In the genomic region with DNA sequence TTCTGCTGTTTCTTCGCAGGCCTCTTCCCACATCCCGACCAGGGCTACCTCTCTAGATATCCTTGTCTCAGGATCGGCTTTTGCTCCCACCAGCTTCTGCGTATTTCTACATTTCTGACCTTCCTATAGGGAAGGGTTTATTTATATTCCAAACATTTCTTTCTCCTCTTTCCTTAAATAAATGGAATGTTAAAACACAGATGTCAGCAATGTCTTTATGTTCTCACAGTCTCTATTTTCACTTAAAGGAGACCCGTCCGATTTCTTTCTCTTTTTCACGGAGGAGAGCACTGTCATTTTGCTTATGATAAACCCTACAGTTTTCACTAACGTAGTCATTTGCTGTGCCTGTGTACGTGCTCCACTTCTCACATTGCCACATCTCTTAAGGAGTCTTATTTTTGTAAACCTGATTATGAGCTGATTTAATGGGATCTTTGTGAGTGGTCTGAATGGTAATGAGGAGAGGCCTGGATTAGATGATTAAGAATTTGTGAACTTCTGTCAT, we compare ENCODE assay signal across 8 cellular contexts. TPM values are rescaled to one million over a fixed set of nuclear protein-coding genes. Genes with fewer than 3 reads are reported as not detected.
DNase-seq lines count a peak whose midpoint lies in the region; ATAC-seq and TF ChIP-seq lines count a peak whose summit lies in the region.

No MANE protein-coding gene starts in this region.

- no peaks in the 10 kb centered on the region for H3K36me3 ChIP-seq in testis (ENCODE audit: low read depth, missing control alignments)

- intact Hi-C loops in testis (cut with DNase I; ENCODE audit: low total_unique reads) = no loop called here

- no peaks in the 10 kb centered on the region for H3K9me3 ChIP-seq in testis

- 2 to 3% methylated on average over 9 of the region's 9 CpGs for WGBS in testis, 2 donors

- peak; percentile 3 for ATAC-seq in HG03175 (IDR thresholded peaks at IDR 0.05; ENCODE audit: unreplicated experiment)

- peak overlapping the region in 1 of 2 donors; percentile 69 for H3K27ac ChIP-seq in testis

- no peak for TF ChIP-seq POLR2A in testis (IDR thresholded peaks at IDR 0.05)

- H3K4me3 Mint-ChIP-seq in activated CD4-positive, alpha-beta memory T cell treated with anti-CD3 and anti-CD28 coated beads, Interleukin-2, amount 10 ng/mL, durations not matched to agents 7 days and 5 days = peak overlapping the region; percentile 90
- peak overlapping the region; percentile 89 to 93 (median 92) for H3K4me3 Mint-ChIP-seq in immature natural killer cell

- DNase-seq in EH (ENCODE audit: low read depth) = peak; percentile 21
- no peak for DNase-seq in activated CD4-positive, alpha-beta memory T cell treated with anti-CD3 and anti-CD28 coated beads, Interleukin-2, amount 10 ng/mL, durations not matched to agents 7 days and 5 days
- no peak for DNase-seq in immature natural killer cell
- DNase-seq in testis = no peak
- no peak for DNase-seq in NCI-H526 treated with DMSO at 0.1 percent for 48 hours (lab: John Stamatoyannopoulos, UW)
- DNase-seq in NK-92 treated with Interleukin-12 subunit alpha and Interleukin-12 subunit beta, amount 100 ng/mL, for 24 hours (lab: John Stamatoyannopoulos, UW) = no peak
- DNase-seq in NCI-H187 treated with DMSO at 0.1 percent for 48 hours (lab: John Stamatoyannopoulos, UW) = no peak

- H3K4me1 Mint-ChIP-seq in activated CD4-positive, alpha-beta memory T cell treated with anti-CD3 and anti-CD28 coated beads, Interleukin-2, amount 10 ng/mL, durations not matched to agents 7 days and 5 days = peaks cover 40% of the 10 kb centered on the region
- peaks cover 31 to 47% of the 10 kb centered on the region in 2 donors for H3K4me1 Mint-ChIP-seq in immature natural killer cell

- no peak for TF ChIP-seq CTCF in testis (IDR thresholded peaks at IDR 0.05)

- peaks cover 48% of the 10 kb centered on the region for H3K9me3 Mint-ChIP-seq in activated CD4-positive, alpha-beta memory T cell treated with anti-CD3 and anti-CD28 coated beads, Interleukin-2, amount 10 ng/mL, durations not matched to agents 7 days and 5 days
- H3K9me3 Mint-ChIP-seq in immature natural killer cell = peaks cover 0 to 4% (median 1%) of the 10 kb centered on the region in 6 donors

- H3K36me3 Mint-ChIP-seq in activated CD4-positive, alpha-beta memory T cell treated with anti-CD3 and anti-CD28 coated beads, Interleukin-2, amount 10 ng/mL, durations not matched to agents 7 days and 5 days (ENCODE audit: low read depth) = peaks cover 81% of the 10 kb centered on the region
- peaks cover 15 to 30% (median 26%) of the 10 kb centered on the region in 3 donors for H3K36me3 Mint-ChIP-seq in immature natural killer cell

- peaks cover 5% of the 10 kb centered on the region for H3K4me1 ChIP-seq in testis

- H3K27me3 Mint-ChIP-seq in activated CD4-positive, alpha-beta memory T cell treated with anti-CD3 and anti-CD28 coated beads, Interleukin-2, amount 10 ng/mL, durations not matched to agents 7 days and 5 days = no peaks in the 10 kb centered on the region
- H3K27me3 Mint-ChIP-seq in immature natural killer cell (ENCODE audit: low read depth in 3 of 3) = peaks cover 4 to 7% (median 7%) of the 10 kb centered on the region in 3 donors

- CTCF ChIA-PET in activated CD4-positive, alpha-beta memory T cell treated with anti-CD3 and anti-CD28 coated beads, Interleukin-2, amount 10 ng/mL, durations not matched to agents 7 days and 5 days (lab: Charles Lee) = interaction anchor here (0.7 to 1.7 kb wide), 4 partner anchors 14 to 101 kb away, joined by 3 to 7 read pairs (median 4); a partner anchor contains a TSS

- H3K27me3 ChIP-seq in testis = no peaks in the 10 kb centered on the region

- POLR2A ChIA-PET in activated CD4-positive, alpha-beta memory T cell treated with anti-CD3 and anti-CD28 coated beads, Interleukin-2, amount 10 ng/mL, durations not matched to agents 7 days and 5 days (lab: Charles Lee) = interaction anchor here (0.6 to 3.4 kb wide), 21 partner anchors 10 to 424 kb away, joined by 3 to 36 read pairs (median 7); a partner anchor contains a TSS

- H3K4me3 ChIP-seq in testis = peak overlapping the region; percentile 77 to 78

- H3K27ac Mint-ChIP-seq in activated CD4-positive, alpha-beta memory T cell treated with anti-CD3 and anti-CD28 coated beads, Interleukin-2, amount 10 ng/mL, durations not matched to agents 7 days and 5 days = peak overlapping the region; percentile 86
- H3K27ac Mint-ChIP-seq in immature natural killer cell = peak overlapping the region in 4 of 6 donors; percentile 35 to 94 (median 74)

RNA-seq across cellular contexts. Expression of a gene that starts 0.6 kb away (rescaled TPM):
- 10 to 100 TPM; 52.5 to 53.2 TPM for total RNA-seq in activated CD4-positive, alpha-beta memory T cell treated with anti-CD3 and anti-CD28 coated beads, Interleukin-2, amount 10 ng/mL, durations not matched to agents 7 days and 5 days
- under 1 TPM in 2 of 3 donors, not detected in 1; 0.29 to 0.56 TPM for polyA plus RNA-seq in immature natural killer cell
- total RNA-seq in testis = 10 to 100 TPM; 10.1 to 26.5 TPM
- 16.7 TPM for polyA plus RNA-seq in testis (ENCODE audit: insufficient read depth, low read depth, low replicate concordance)

RNA-seq across cellular contexts. Expression of a gene that starts 0.8 kb away (rescaled TPM):
- total RNA-seq in activated CD4-positive, alpha-beta memory T cell treated with anti-CD3 and anti-CD28 coated beads, Interleukin-2, amount 10 ng/mL, durations not matched to agents 7 days and 5 days = 10 to 100 TPM; 31.3 to 35.9 TPM
- polyA plus RNA-seq in immature natural killer cell = 10 to 100 TPM; 10.5 to 37.5 (median 31.1) TPM
- total RNA-seq in testis = 10 to 100 TPM; 14.6 to 15.1 TPM
- 14.3 TPM for polyA plus RNA-seq in testis (ENCODE audit: insufficient read depth, low read depth, low replicate concordance)

RNA-seq across cellular contexts. Expression of a gene that starts 32.8 kb away (rescaled TPM):
- total RNA-seq in activated CD4-positive, alpha-beta memory T cell treated with anti-CD3 and anti-CD28 coated beads, Interleukin-2, amount 10 ng/mL, durations not matched to agents 7 days and 5 days = 1 to 10 TPM; 2.0 to 2.5 TPM
- 1 to 10 TPM; 1.8 to 3.3 (median 2.3) TPM for polyA plus RNA-seq in immature natural killer cell
- total RNA-seq in testis = 10 to 100 TPM; 10.2 to 12.3 TPM
- 9.2 TPM for polyA plus RNA-seq in testis (ENCODE audit: insufficient read depth, low read depth, low replicate concordance)

RNA-seq across cellular contexts. Expression of a gene that starts 49.8 kb away (rescaled TPM):
- total RNA-seq in activated CD4-positive, alpha-beta memory T cell treated with anti-CD3 and anti-CD28 coated beads, Interleukin-2, amount 10 ng/mL, durations not matched to agents 7 days and 5 days = under 1 TPM; 0.86 to 0.95 TPM
- polyA plus RNA-seq in immature natural killer cell (1 to 10 TPM; 3.3 to 3.6 (median 3.6) TPM), testis (ENCODE audit: insufficient read depth, low read depth, low replicate concordance) (9.0 TPM)
- total RNA-seq in testis = 10 to 100 TPM; 10.8 to 13.3 TPM
